1 cellular context compared by ENCODE assay signal in genomic region chr1:10941891-10942541, GRCh38.
TF ChIP-seq lines count a peak whose summit lies in the region.

No MANE protein-coding gene starts in this region.

TF ChIP-seq in GM23338, 12 proteins besides CTCF, POLR2A, EP300 and RAD21 (continued from another document):
- no peak for TF ChIP-seq ZNF462 (CRISPR knock-in tag; IDR thresholded peaks at IDR 0.05)
- TF ChIP-seq JUNB (IDR thresholded peaks at IDR 0.05; ENCODE audit: unreplicated experiment): no peak
- TF ChIP-seq STAT1 (IDR thresholded peaks at IDR 0.05; ENCODE audit: unreplicated experiment): no peak
- no peak for TF ChIP-seq POLR2AphosphoS5 (IDR thresholded peaks at IDR 0.05; ENCODE audit: low read depth)
- TF ChIP-seq EZH2 (IDR thresholded peaks at IDR 0.05; ENCODE audit: low read depth, unreplicated experiment): no peak
